In genomic region chr2:232325324-232326273, GRCh38 we compare ENCODE assay signal across 8 cellular contexts. TPM values are rescaled to one million over a fixed set of nuclear protein-coding genes. Genes with fewer than 3 reads are reported as not detected.
DNase-seq lines count a peak whose midpoint lies in the region; ATAC-seq, FAIRE-seq and TF ChIP-seq lines count a peak whose summit lies in the region.

No MANE protein-coding gene starts in this region.

- no peaks in the 10 kb centered on the region for H3K4me1 ChIP-seq in HCT116 (ENCODE audit: control insufficient read depth in 1 of 2, insufficient read depth in 2 of 2, low read length in 2 of 2)
- H3K4me1 ChIP-seq in uterus: no peaks in the 10 kb centered on the region

- H3K4me2 ChIP-seq in HCT116 (ENCODE audit: low read length): no peak overlapping the region

- H3K9me3 ChIP-seq in HCT116 (ENCODE audit: control insufficient read depth in 1 of 2, insufficient read depth in 1 of 2, low read depth in 1 of 2, low read length in 2 of 2): no peaks in the 10 kb centered on the region
- no peaks in the 10 kb centered on the region for H3K9me3 ChIP-seq in uterus

- no peak overlapping the region for H2AFZ ChIP-seq in HCT116 (ENCODE audit: low read depth, low read length, poor library complexity, severe bottlenecking)

- no peaks in the 10 kb centered on the region for H3K79me2 ChIP-seq in HCT116 (ENCODE audit: insufficient read depth, low read length)

- no peak overlapping the region for H3K9ac ChIP-seq in HCT116 (ENCODE audit: low read length)

- ATAC-seq in HCT116 (peak; percentile 86), HG02970 (IDR thresholded peaks at IDR 0.05; ENCODE audit: low FRiP score, unreplicated experiment) (no peak)

- intact Hi-C loops in HCT116 (cut with micrococcal nuclease) (loop anchor here (5.0 kb wide), 1 partner anchor 117 kb away; no protein-coding TSS in a partner anchor), uterus (cut with DNase I; ENCODE audit: low total_unique reads) (loop anchor here (10.0 kb wide), 1 partner anchor 401 kb away; the partner anchor contains the start of gene NPPC)

- no peak overlapping the region for H3K4me3 ChIP-seq in HCT116 (replicated peaks in 1 of 2; ENCODE audit: low read depth in 1 of 2, low read length in 2 of 2)
- no peak overlapping the region for H3K4me3 ChIP-seq in uterus

- peak; percentile 55 for TF ChIP-seq CTCF in C4-2B (conservative IDR thresholded peaks at IDR 0.05)
- TF ChIP-seq CTCF in HCT116 (IDR thresholded peaks at IDR 0.05 in 2 of 3, conservative IDR thresholded peaks at IDR 0.05 in 1 of 3; ENCODE audit: borderline replicate concordance in 1 of 3, insufficient read depth in 1 of 3, low read depth in 2 of 3, low read length in 2 of 3): peak; percentile 23 to 38 (median 36); a peak in 3 of 6 replicates
- TF ChIP-seq CTCF in uterus (IDR thresholded peaks at IDR 0.05): peak; percentile 42 to 57 (median 50)

- H3K27ac ChIP-seq in C4-2B: peak overlapping the region; percentile 96; the same call in 1 of the 2 replicates
- H3K27ac ChIP-seq in HCT116 (ENCODE audit: low read depth, low read length): no peak overlapping the region
- no peak overlapping the region for H3K27ac ChIP-seq in uterus

- H3K36me3 ChIP-seq in HCT116 (ENCODE audit: control insufficient read depth in 1 of 2, insufficient read depth in 2 of 2, low read length in 2 of 2) (no peaks in the 10 kb centered on the region), uterus (no peaks in the 10 kb centered on the region)

- TF ChIP-seq RAD21 in HCT116 (IDR thresholded peaks at IDR 0.05; ENCODE audit: low read depth): peak; percentile 50

- TF ChIP-seq POLR2A in HCT116 (IDR thresholded peaks at IDR 0.05; ENCODE audit: borderline replicate concordance, extremely low read depth, insufficient read depth, insufficient read length) (no peak), uterus (IDR thresholded peaks at IDR 0.05) (no peak)

- FAIRE-seq in urothelium cell line (lab: Jason Lieb, UNC): no peak

- CTCF ChIA-PET in HCT116 (lab: Charles Lee): interaction anchor here (0.7 to 4.6 kb wide), 5 partner anchors 8 to 426 kb away, joined by 3 to 39 read pairs (median 8); no protein-coding TSS in a partner anchor

- H3K27me3 ChIP-seq in HCT116 (ENCODE audit: insufficient read depth, low read length) (no peaks in the 10 kb centered on the region), uterus (no peaks in the 10 kb centered on the region)

- no peak for DNase-seq in HCT116 (ENCODE audit: low read depth, low spot score)
- DNase-seq in activated CD4-positive, CD25-positive, alpha-beta regulatory T cell (lab: John Stamatoyannopoulos, UW): peak in 3 of 4 experiments; percentile 19 to 29 (median 21)
- peak; percentile 46 for DNase-seq in effector CD4-positive, alpha-beta T cell
- DNase-seq in mucosa of gallbladder (ENCODE audit: low spot score): peak; percentile 47
- DNase-seq in uterus: peak in 1 of 2 donors; percentile 52
- DNase-seq in urothelium cell line (ENCODE audit: low spot score): no peak

- no peaks in the 10 kb centered on the region for H3K9me2 ChIP-seq in HCT116 (ENCODE audit: insufficient read depth)

- RAD21 ChIA-PET in HCT116 (lab: Charles Lee; ENCODE audit: low non-redundant PET in 1 of 2, low total read pairs in 2 of 2, uncharacterized antibody in 2 of 2, unreplicated experiment in 2 of 2): interaction anchor here in 1 of 2 experiments (0.9 to 1.0 kb wide), 2 partner anchors 400 to 425 kb away, joined by 3 read pairs; no protein-coding TSS in a partner anchor

- POLR2A ChIA-PET in HCT116 (lab: Charles Lee): no interaction called here

- H4K20me1 ChIP-seq in HCT116 (ENCODE audit: insufficient read depth): no peaks in the 10 kb centered on the region

- BruUV-seq in HCT116 (replicated peaks; lab: Mats Ljungman, UMichigan): no TSS peak

TF ChIP-seq in HCT116, 20 proteins besides CTCF, POLR2A, EP300 and RAD21:
- TF ChIP-seq CEBPB (IDR thresholded peaks at IDR 0.05; ENCODE audit: low read depth) (no peak), ZFX (IDR thresholded peaks at IDR 0.05) (no peak), YY1 (IDR thresholded peaks at IDR 0.05; ENCODE audit: extremely low read depth, insufficient replicate concordance, low read depth, low read length) (no peak), POLR2AphosphoS5 (IDR thresholded peaks at IDR 0.05; ENCODE audit: low read depth, low read length) (no peak), CBX3 (IDR thresholded peaks at IDR 0.05; ENCODE audit: low read depth) (no peak), TCF7L2 (IDR thresholded peaks at IDR 0.05; ENCODE audit: borderline replicate concordance, extremely low read depth, insufficient read depth, insufficient read length) (no peak), SRF (IDR thresholded peaks at IDR 0.05; ENCODE audit: low read depth) (no peak), MAX (IDR thresholded peaks at IDR 0.05) (no peak), ELF1 (IDR thresholded peaks at IDR 0.05; ENCODE audit: borderline replicate concordance, low read depth) (no peak), FOSL1 (IDR thresholded peaks at IDR 0.05; ENCODE audit: low read depth) (no peak), EZH2phosphoT487 (IDR thresholded peaks at IDR 0.05; ENCODE audit: borderline replicate concordance) (no peak), EGR1 (IDR thresholded peaks at IDR 0.05; ENCODE audit: low read depth) (no peak), JUND (IDR thresholded peaks at IDR 0.05) (no peak), EZH2 (IDR thresholded peaks at IDR 0.05) (no peak), SP1 (IDR thresholded peaks at IDR 0.05; ENCODE audit: low read depth) (no peak), SIN3A (IDR thresholded peaks at IDR 0.05; ENCODE audit: low read depth) (no peak), REST (IDR thresholded peaks at IDR 0.05; ENCODE audit: low read depth) (no peak)
- TF ChIP-seq, protein P1, sequence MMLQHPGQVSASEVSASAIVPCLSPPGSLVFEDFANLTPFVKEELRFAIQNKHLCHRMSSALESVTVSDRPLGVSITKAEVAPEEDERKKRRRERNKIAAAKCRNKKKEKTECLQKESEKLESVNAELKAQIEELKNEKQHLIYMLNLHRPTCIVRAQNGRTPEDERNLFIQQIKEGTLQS (IDR thresholded peaks at IDR 0.05): no peak
- TF ChIP-seq, protein P2, sequence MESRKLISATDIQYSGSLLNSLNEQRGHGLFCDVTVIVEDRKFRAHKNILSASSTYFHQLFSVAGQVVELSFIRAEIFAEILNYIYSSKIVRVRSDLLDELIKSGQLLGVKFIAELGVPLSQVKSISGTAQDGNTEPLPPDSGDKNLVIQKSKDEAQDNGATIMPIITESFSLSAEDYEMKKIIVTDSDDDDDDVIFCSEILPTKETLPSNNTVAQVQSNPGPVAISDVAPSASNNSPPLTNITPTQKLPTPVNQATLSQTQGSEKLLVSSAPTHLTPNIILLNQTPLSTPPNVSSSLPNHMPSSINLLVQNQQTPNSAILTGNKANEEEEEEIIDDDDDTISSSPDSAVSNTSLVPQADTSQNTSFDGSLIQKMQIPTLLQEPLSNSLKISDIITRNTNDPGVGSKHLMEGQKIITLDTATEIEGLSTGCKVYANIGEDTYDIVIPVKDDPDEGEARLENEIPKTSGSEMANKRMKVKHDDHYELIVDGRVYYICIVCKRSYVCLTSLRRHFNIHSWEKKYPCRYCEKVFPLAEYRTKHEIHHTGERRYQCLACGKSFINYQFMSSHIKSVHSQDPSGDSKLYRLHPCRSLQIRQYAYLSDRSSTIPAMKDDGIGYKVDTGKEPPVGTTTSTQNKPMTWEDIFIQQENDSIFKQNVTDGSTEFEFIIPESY (IDR thresholded peaks at IDR 0.05; ENCODE audit: extremely low read depth, insufficient replicate concordance, low read length): no peak
TF ChIP-seq in HCT116: peak in this region for 0.

RNA-seq across cellular contexts. Expression of gene ALPP, which starts 53.0 kb away (rescaled TPM):
- total RNA-seq in HCT116 (2021; ENCODE audit: unreplicated experiment) (0.34 TPM), mucosa of gallbladder (not detected), uterus (under 1 TPM in 1 of 4 donors, not detected in 3; 0.62 TPM)
- 0.05 TPM in 1 of 2 replicates, not detected in the other for polyA plus RNA-seq in HCT116 (2012)

Comparison
In these comparisons a context has a peak if more than half of its experiments do, and no peak if none do; other contexts are left out.
1. DNase-seq: peak in activated CD4-positive, CD25-positive, alpha-beta regulatory T cell (3 of 4), effector CD4-positive, alpha-beta T cell (single experiment) and mucosa of gallbladder (single experiment); none in HCT116 (single experiment) and urothelium cell line (single experiment).
2. Peak in every context shown above with its lines, with median percentiles within 50 percentile points of each other: CTCF ChIP-seq.